In the genomic region with DNA sequence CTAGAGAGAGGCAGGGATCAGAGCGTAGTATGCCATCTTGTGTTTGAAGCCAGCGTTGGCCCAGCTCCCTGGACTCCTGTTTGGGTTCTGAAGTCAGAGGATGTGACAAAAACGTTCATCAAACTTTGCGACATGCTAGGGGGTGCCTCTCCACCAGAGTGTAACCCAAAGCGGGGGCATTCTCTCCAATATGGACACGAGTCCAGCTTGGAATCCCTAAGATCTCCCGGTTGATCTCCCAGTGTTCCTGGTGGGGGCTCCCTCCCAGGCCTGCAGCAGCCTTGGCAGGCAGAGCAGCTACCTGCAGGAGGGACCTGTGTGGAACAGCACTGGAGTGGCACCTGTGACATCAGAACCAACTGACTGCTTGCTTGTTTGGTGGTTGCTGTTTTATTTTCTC, we compare ENCODE assay signal across 16 cellular contexts.
DNase-seq lines count a peak whose midpoint lies in the region; ATAC-seq and TF ChIP-seq lines count a peak whose summit lies in the region.
"Had no signal": no experiment of that assay in that cellular context is flagged by ENCODE, and none has a peak within 500 bp of the region (broad histone marks: within the 10 kb centered on the region; RNA-seq: fewer than 3 reads in every experiment).

No MANE protein-coding gene starts in this region.

- H4K20me1 ChIP-seq in H9 (ENCODE audit: control insufficient read depth, insufficient read depth, insufficient read length) (no peaks in the 10 kb centered on the region), smooth muscle cell (ENCODE audit: low read depth) (no peaks in the 10 kb centered on the region)
- H4K20me1 ChIP-seq: BLaER1 had no signal

- H3K14ac ChIP-seq in H9 (ENCODE audit: insufficient read depth, low read length), result no peak overlapping the region

- H3T11ph ChIP-seq in H9 (ENCODE audit: low read length), result no peak overlapping the region

- H3K4me1 Mint-ChIP-seq in H9, result peaks cover 14 to 28% of the 10 kb centered on the region in 2 experiments

- H3K79me2 ChIP-seq in H9 (ENCODE audit: insufficient read depth, low read length) (no peaks in the 10 kb centered on the region), smooth muscle cell (ENCODE audit: low read depth) (no peaks in the 10 kb centered on the region)

- H2BK15ac ChIP-seq in H9 (ENCODE audit: low read depth, low read length), result no peak overlapping the region

- no peaks in the 10 kb centered on the region for H3K79me1 ChIP-seq in H9 (ENCODE audit: insufficient read depth, low read depth, low read length, poor library complexity, severe bottlenecking)

- no peak overlapping the region for H3K23ac ChIP-seq in H9 (ENCODE audit: insufficient read length, low read depth, low read length)

- H3K27me3 Mint-ChIP-seq in H9 (ENCODE audit: low read depth), result peaks cover 9% of the 10 kb centered on the region

- no peak overlapping the region for H2AFZ ChIP-seq in H9 (ENCODE audit: low read length)
- H2AFZ ChIP-seq in smooth muscle cell (ENCODE audit: low read depth), result no peak overlapping the region

- no peak overlapping the region for H2AK5ac ChIP-seq in H9 (ENCODE audit: insufficient read length, low read length)

- no peak overlapping the region for H2BK20ac ChIP-seq in H9 (ENCODE audit: low read depth, low read length, poor library complexity, severe bottlenecking)

- no peak overlapping the region for H2BK5ac ChIP-seq in H9 (ENCODE audit: insufficient read length, low read length)

- H3K36me3 Mint-ChIP-seq in H9 (ENCODE audit: insufficient read depth in 1 of 3, low read depth in 3 of 3), result peaks cover 0 to 2% (median 0%) of the 10 kb centered on the region in 3 experiments; a peak in 2 of 7 replicates
- H3K36me3 Mint-ChIP-seq: CD8-positive, alpha-beta T cell had no signal

- no peaks in the 10 kb centered on the region for H3K23me2 ChIP-seq in H9 (ENCODE audit: insufficient read length, low read depth, low read length, poor library complexity, severe bottlenecking)

- H2BK12ac ChIP-seq in H9 (ENCODE audit: insufficient read length, low read depth, low read length), result no peak overlapping the region

- H3K27me3 ChIP-seq in H9 (ENCODE audit: insufficient read depth, low read length), result no peaks in the 10 kb centered on the region; the same call in 1 of the 2 replicates
- no peaks in the 10 kb centered on the region for H3K27me3 ChIP-seq in RWPE2 (ENCODE audit: insufficient read depth, poor library complexity, severe bottlenecking)
- H3K27me3 ChIP-seq in foreskin keratinocyte, result no peaks in the 10 kb centered on the region
- H3K27me3 ChIP-seq in smooth muscle cell (ENCODE audit: low read depth), result no peaks in the 10 kb centered on the region
- no peaks in the 10 kb centered on the region for H3K27me3 ChIP-seq in effector memory CD4-positive, alpha-beta T cell (replicated peaks; ENCODE audit: control insufficient read depth, insufficient read depth, low read length, poor library complexity, severe bottlenecking)
- H3K27me3 ChIP-seq: BLaER1 had no signal

- H3K4me3 ChIP-seq in RWPE2 (ENCODE audit: severe bottlenecking), result no peak overlapping the region
- no peak overlapping the region for H3K4me3 ChIP-seq in smooth muscle cell
- no peak overlapping the region for H3K4me3 ChIP-seq in effector memory CD4-positive, alpha-beta T cell (ENCODE audit: insufficient read depth, low read depth, low read length, poor library complexity, severe bottlenecking)
- H3K4me3 ChIP-seq: BLaER1 had no signal

- TF ChIP-seq CTCF in H9 (conservative IDR thresholded peaks at IDR 0.05) (peak; percentile 34; the same call in 2 of the 3 replicates), RWPE2 (IDR thresholded peaks at IDR 0.05; ENCODE audit: poor library complexity, severe bottlenecking) (no peak), foreskin keratinocyte (conservative IDR thresholded peaks at IDR 0.05) (peak; percentile 19), smooth muscle cell (IDR thresholded peaks at IDR 0.05; ENCODE audit: borderline replicate concordance, insufficient read depth, poor library complexity, severe bottlenecking) (no peak)

- WGBS in H9 (ENCODE audit: extremely low coverage, insufficient read length, low lambda C conversion rate), result no CpG with 5 or more reads among the region's 7 CpGs
- 89% methylated on average over 7 of the region's 7 CpGs for WGBS in smooth muscle cell (ENCODE audit: low lambda C conversion rate)

- no peak overlapping the region for H2BK120ac ChIP-seq in H9 (ENCODE audit: low read depth, low read length, poor library complexity, severe bottlenecking)

- no peak overlapping the region for H4K5ac ChIP-seq in H9 (ENCODE audit: insufficient read length, low read depth, low read length)

- DNase-seq in H9, result no peak
- no peak for DNase-seq in RWPE2 (ENCODE audit: low spot score)
- DNase-seq in foreskin keratinocyte, result no peak
- DNase-seq in smooth muscle cell (lab: John Stamatoyannopoulos, UW; ENCODE audit: unreplicated experiment), result no peak
- DNase-seq in effector memory CD4-positive, alpha-beta T cell, result no peak
- DNase-seq: Calu3, KBM-7, NCI-H1694 treated with DMSO at 0.1 percent for 48 hours, NCI-H2107, NCI-H510A, NCI-H748 treated with DMSO at 0.1 percent for 48 hours, SIG-M5 had no signal

- H3K36me3 ChIP-seq in RWPE2 (ENCODE audit: low read depth) (no peaks in the 10 kb centered on the region), smooth muscle cell (ENCODE audit: low read depth) (no peaks in the 10 kb centered on the region)
- H3K36me3 ChIP-seq in effector memory CD4-positive, alpha-beta T cell (ENCODE audit: control insufficient read depth, insufficient read depth, low read length), result no peaks in the 10 kb centered on the region
- H3K36me3 ChIP-seq: BLaER1 had no signal

- H3K4me2 ChIP-seq in H9 (ENCODE audit: insufficient read depth, insufficient read length, low read length), result no peak overlapping the region
- H3K4me2 ChIP-seq in smooth muscle cell, result no peak overlapping the region
- H3K4me2 ChIP-seq: BLaER1 had no signal

- H3K4me3 Mint-ChIP-seq in H9, result no peak overlapping the region
- H3K4me3 Mint-ChIP-seq: CD8-positive, alpha-beta T cell had no signal

- H3K56ac ChIP-seq in H9 (ENCODE audit: insufficient read length, low read depth, low read length), result no peak overlapping the region

- H3K4ac ChIP-seq in H9 (ENCODE audit: low read depth, low read length), result no peak overlapping the region

- no peak overlapping the region for H4K91ac ChIP-seq in H9 (ENCODE audit: insufficient read length, low read depth, low read length)

- no peak overlapping the region for H3K18ac ChIP-seq in H9 (ENCODE audit: insufficient read length, low read depth, low read length)

- H3K27ac Mint-ChIP-seq in H9, result no peak overlapping the region
- H3K27ac Mint-ChIP-seq: CD8-positive, alpha-beta T cell had no signal

- peaks cover 3 to 7% of the 10 kb centered on the region in 2 experiments; a peak in 2 of 5 replicates for H3K9me3 Mint-ChIP-seq in H9
- H3K9me3 Mint-ChIP-seq: CD8-positive, alpha-beta T cell had no signal

- no peak overlapping the region for H4K8ac ChIP-seq in H9 (replicated peaks; ENCODE audit: insufficient read length, low read depth, low read length)

- H3K4me1 ChIP-seq in H9 (ENCODE audit: insufficient read depth, low read length) (peaks cover 2% of the 10 kb centered on the region), RWPE2 (ENCODE audit: insufficient read depth, poor library complexity, severe bottlenecking) (peaks cover 44% of the 10 kb centered on the region), foreskin keratinocyte (peaks cover 24% of the 10 kb centered on the region), smooth muscle cell (ENCODE audit: low read depth) (peaks cover 3% of the 10 kb centered on the region)
- no peaks in the 10 kb centered on the region for H3K4me1 ChIP-seq in effector memory CD4-positive, alpha-beta T cell (ENCODE audit: control insufficient read depth, insufficient read depth, low read length, poor library complexity, severe bottlenecking)

- H3K9me3 ChIP-seq in H9 (ENCODE audit: control insufficient read depth, low read depth, low read length) (no peaks in the 10 kb centered on the region), RWPE2 (ENCODE audit: severe bottlenecking) (no peaks in the 10 kb centered on the region), smooth muscle cell (replicated peaks; ENCODE audit: low read depth) (no peaks in the 10 kb centered on the region)
- no peaks in the 10 kb centered on the region for H3K9me3 ChIP-seq in effector memory CD4-positive, alpha-beta T cell (ENCODE audit: control insufficient read depth, low read length)
- H3K9me3 ChIP-seq: BLaER1 had no signal

- H3F3A ChIP-seq in smooth muscle cell (ENCODE audit: low read depth), result peaks cover 31% of the 10 kb centered on the region

- ATAC-seq in RWPE2 (ENCODE audit: low read depth) (no peak), foreskin keratinocyte (no peak), GM21526 (IDR thresholded peaks at IDR 0.05; ENCODE audit: low FRiP score, unreplicated experiment) (no peak), GM21423 (IDR thresholded peaks at IDR 0.05; ENCODE audit: unreplicated experiment) (no peak)
- ATAC-seq: CD8-positive, alpha-beta T cell had no signal

- H3K9ac ChIP-seq in H9 (ENCODE audit: extremely low read depth, insufficient read length, low read length), result no peak overlapping the region
- H3K9ac ChIP-seq in smooth muscle cell (ENCODE audit: low read depth), result no peak overlapping the region
- H3K9ac ChIP-seq: BLaER1 had no signal

- H3K27ac ChIP-seq in H9 (ENCODE audit: insufficient read length, low read depth, low read length) (no peak overlapping the region), RWPE2 (ENCODE audit: poor library complexity, severe bottlenecking) (peak overlapping the region; percentile 83), foreskin keratinocyte (peak overlapping the region; percentile 82), smooth muscle cell (ENCODE audit: low read depth) (peak overlapping the region; percentile 97)
- no peak overlapping the region for H3K27ac ChIP-seq in effector memory CD4-positive, alpha-beta T cell (ENCODE audit: insufficient read depth, low read length, poor library complexity, severe bottlenecking)
- H3K27ac ChIP-seq: BLaER1 had no signal

Comparison
In these comparisons a context has a peak if more than half of its experiments do, and no peak if none do; other contexts are left out.
1. H3K27ac ChIP-seq: peak in RWPE2 (single experiment), foreskin keratinocyte (single experiment) and smooth muscle cell (single experiment); none in H9 (single experiment) and effector memory CD4-positive, alpha-beta T cell (single experiment).
2. CTCF ChIP-seq: peak in H9 (single experiment) and foreskin keratinocyte (single experiment); none in RWPE2 (single experiment) and smooth muscle cell (single experiment).